Comparison of ENCODE assay signal across 9 cellular contexts in the genomic region with DNA sequence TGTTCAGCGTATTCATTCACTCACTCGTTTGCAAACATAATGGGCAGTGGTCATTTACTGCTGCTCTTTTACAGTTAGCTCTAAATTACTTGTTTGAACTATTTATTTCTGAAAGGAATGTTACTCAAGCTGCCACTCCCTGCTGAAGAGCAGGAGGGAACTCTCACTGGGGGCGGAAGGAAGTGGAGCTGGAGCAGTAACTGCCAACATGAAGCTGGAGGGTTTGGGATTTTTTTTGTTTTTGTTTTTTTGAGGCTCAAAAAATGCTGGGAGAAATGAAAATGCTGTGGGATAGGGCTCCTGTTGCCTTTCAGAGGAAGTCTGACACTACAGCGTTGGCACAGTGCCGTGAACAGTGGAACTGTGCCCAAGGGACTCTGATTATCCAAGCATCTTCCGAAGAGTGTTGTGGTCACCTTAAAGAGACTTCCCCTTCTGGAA. TPM values are rescaled to one million over a fixed set of nuclear protein-coding genes. Genes with fewer than 3 reads are reported as not detected.
DNase-seq lines count a peak whose midpoint lies in the region; ATAC-seq, FAIRE-seq and TF ChIP-seq lines count a peak whose summit lies in the region.
"Had no signal": no experiment of that assay in that cellular context is flagged by ENCODE, and none has a peak within 500 bp of the region (broad histone marks: within the 10 kb centered on the region; RNA-seq: fewer than 3 reads in every experiment).

No MANE protein-coding gene starts in this region.

- H3K4me3 ChIP-seq in BLaER1, result no peak overlapping the region
- H3K4me3 ChIP-seq in SK-N-MC, result no peak overlapping the region
- no peak overlapping the region for H3K4me3 ChIP-seq in fibroblast of pulmonary artery (replicated peaks; ENCODE audit: low read depth, low read length)
- H3K4me3 ChIP-seq in neutrophil (ENCODE audit: low read depth in 1 of 2, low read length in 1 of 2), result no peak overlapping the region

- H4K20me1 ChIP-seq in BLaER1, result no peaks in the 10 kb centered on the region

- no peak for DNase-seq in SK-N-MC (ENCODE audit: low read depth, low spot score)
- DNase-seq in fibroblast of pulmonary artery (ENCODE audit: low read depth), result peak; percentile 66
- no peak for DNase-seq in stimulated activated CD4-positive, alpha-beta T cell treated with anti-CD3 and anti-CD28 coated beads, Interleukin-4, amount 100 ng/mL, for 24 hours
- no peak for DNase-seq in frontal cortex (ENCODE audit: low spot score in 2 of 2)
- no peak for DNase-seq in NK-92 treated with Interleukin-12 subunit alpha and Interleukin-12 subunit beta, amount 100 ng/mL, for 24 hours (lab: John Stamatoyannopoulos, UW)

- H3K4me1 ChIP-seq in BLaER1, result peaks cover 21% of the 10 kb centered on the region
- peaks cover 16 to 17% of the 10 kb centered on the region in 2 experiments for H3K4me1 ChIP-seq in neutrophil (ENCODE audit: control insufficient read depth in 1 of 2, insufficient read depth in 1 of 2, low read depth in 1 of 2, low read length in 1 of 2)

- H3K27me3 ChIP-seq in BLaER1 (no peaks in the 10 kb centered on the region), neutrophil (no peaks in the 10 kb centered on the region)

- FAIRE-seq in frontal cortex (lab: Jason Lieb, UNC), result no peak
- FAIRE-seq: H1 had no signal

- TF ChIP-seq CTCF in fibroblast of pulmonary artery (IDR thresholded peaks at IDR 0.05; ENCODE audit: low read length, missing control alignments), result no peak
- TF ChIP-seq CTCF in neutrophil (IDR thresholded peaks at IDR 0.05), result no peak

- peak overlapping the region; percentile 30; the same call in 1 of the 2 replicates for H3K27ac ChIP-seq in BLaER1
- H3K27ac ChIP-seq in SK-N-MC, result peak overlapping the region; percentile 88
- H3K27ac ChIP-seq in neutrophil, result peak overlapping the region; percentile 63

- no peak overlapping the region for H3K4me2 ChIP-seq in BLaER1

- ATAC-seq in HG03108 (IDR thresholded peaks at IDR 0.05; ENCODE audit: unreplicated experiment), result no peak

- no peaks in the 10 kb centered on the region for H3K9me3 ChIP-seq in BLaER1
- H3K9me3 ChIP-seq in SK-N-MC (ENCODE audit: low read depth, low read length), result no peaks in the 10 kb centered on the region
- no peaks in the 10 kb centered on the region for H3K9me3 ChIP-seq in neutrophil

- H3K9ac ChIP-seq in BLaER1 (no peak overlapping the region), SK-N-MC (ENCODE audit: insufficient read length) (no peak overlapping the region)

- H3K36me3 ChIP-seq in BLaER1 (peaks cover 55% of the 10 kb centered on the region), SK-N-MC (ENCODE audit: insufficient read depth, low read length) (peaks cover 37% of the 10 kb centered on the region), neutrophil (peaks cover 73% of the 10 kb centered on the region)

RNA-seq across cellular contexts. Expression of a gene that starts 44.1 kb away (rescaled TPM):
- 35.9 TPM for total RNA-seq in frontal cortex

Comparison
In these comparisons a context has a peak if more than half of its experiments do, and no peak if none do; other contexts are left out.
1. H3K27ac ChIP-seq: peak in every context shown above with its lines; median percentile 88 in SK-N-MC; 63 in neutrophil; 30 in BLaER1.